In the genomic region with DNA sequence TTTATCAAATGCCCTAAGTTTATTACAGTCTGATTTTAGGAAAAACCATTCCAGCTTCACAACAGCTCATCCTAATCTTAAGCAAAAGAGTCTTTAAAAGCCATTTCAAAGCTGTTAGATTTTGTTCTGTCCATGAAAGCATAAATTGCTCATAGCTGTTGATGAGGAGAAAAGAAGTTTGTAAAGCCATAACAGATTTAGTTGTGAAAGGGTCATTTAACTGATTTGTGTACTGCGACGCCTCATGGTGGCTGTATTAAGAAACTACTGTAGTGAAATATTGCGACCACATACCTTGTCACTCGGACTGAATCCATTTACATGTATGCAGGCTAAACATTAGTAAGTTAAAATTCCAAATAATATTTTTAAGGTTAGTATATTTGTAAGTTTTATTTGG, we compare ENCODE assay signal across 9 cellular contexts. TPM values are rescaled to one million over a fixed set of nuclear protein-coding genes. Genes with fewer than 3 reads are reported as not detected.
A peak's percentile ranks its signal among the peaks of the same experiment; 100 is the strongest.
DNase-seq lines count a peak whose midpoint lies in the region; TF ChIP-seq lines count a peak whose summit lies in the region.
"Had no signal": no experiment of that assay in that cellular context is flagged by ENCODE, and none has a peak within 500 bp of the region (broad histone marks: within the 10 kb centered on the region; RNA-seq: fewer than 3 reads in every experiment).

No MANE protein-coding gene starts in this region.

- TF ChIP-seq CTCF in astrocyte of the cerebellum (IDR thresholded peaks at IDR 0.05; ENCODE audit: low read depth, low read length, missing control alignments) (peak; percentile 24), GM13976 (IDR thresholded peaks at IDR 0.05; ENCODE audit: borderline replicate concordance, control extremely low read depth, extremely low read depth, insufficient read depth, missing control alignments) (no peak)

- no peak overlapping the region for H3K4me3 ChIP-seq in astrocyte of the cerebellum (ENCODE audit: low read depth, low read length)

- DNase-seq in DMS53 (lab: John Stamatoyannopoulos, UW) (peak; percentile 35), HT-29 (ENCODE audit: low spot score) (peak; percentile 56), astrocyte of the cerebellum (ENCODE audit: low read depth) (no peak), lung microvascular endothelial cell (ENCODE audit: low read depth in 2 of 2) (peak; percentile 29 to 70), GM13976 (ENCODE audit: low spot score) (no peak), EL (no peak), SKM-1 treated with dmso at 0.1 percent for 144 hours (lab: John Stamatoyannopoulos, UW; ENCODE audit: unreplicated experiment) (no peak)
- DNase-seq in stimulated activated CD4-positive, alpha-beta T cell treated with anti-CD3 and anti-CD28 coated beads, Interleukin-2, amount 100 ng/mL, for 24 hours: no peak
- DNase-seq: activated naive CD8-positive, alpha-beta T cell treated with anti-CD3 and anti-CD28 coated beads for 36 hours had no signal

- in situ Hi-C loops in astrocyte of the cerebellum (cut with HindIII; ENCODE audit: low sequenced_read_pairs): no loop called here
- in situ Hi-C loops in GM13976 (cut with MboI; ENCODE audit: low sequenced_read_pairs, unreplicated experiment): no loop called here

RNA-seq across cellular contexts. Expression of a gene that starts 20.9 kb away (rescaled TPM):
- 23.8 and 27.2 TPM in 2 replicates for total RNA-seq in HT-29 (2014; rRNA removed; shearing (Covaris generic))
- 28.6 and 31.6 TPM in 2 replicates for total RNA-seq in lung microvascular endothelial cell

Comparison
In these comparisons a context has a peak if more than half of its experiments do, and no peak if none do; other contexts are left out.
1. DNase-seq: peak in DMS53 (single experiment), HT-29 (single experiment) and lung microvascular endothelial cell (2 of 2); none in astrocyte of the cerebellum (single experiment), GM13976 (single experiment), EL (single experiment), stimulated activated CD4-positive, alpha-beta T cell treated with anti-CD3 and anti-CD28 coated beads, Interleukin-2, amount 100 ng/mL, for 24 hours (0 of 2) and SKM-1 treated with dmso at 0.1 percent for 144 hours (single experiment).